In the genomic region with DNA sequence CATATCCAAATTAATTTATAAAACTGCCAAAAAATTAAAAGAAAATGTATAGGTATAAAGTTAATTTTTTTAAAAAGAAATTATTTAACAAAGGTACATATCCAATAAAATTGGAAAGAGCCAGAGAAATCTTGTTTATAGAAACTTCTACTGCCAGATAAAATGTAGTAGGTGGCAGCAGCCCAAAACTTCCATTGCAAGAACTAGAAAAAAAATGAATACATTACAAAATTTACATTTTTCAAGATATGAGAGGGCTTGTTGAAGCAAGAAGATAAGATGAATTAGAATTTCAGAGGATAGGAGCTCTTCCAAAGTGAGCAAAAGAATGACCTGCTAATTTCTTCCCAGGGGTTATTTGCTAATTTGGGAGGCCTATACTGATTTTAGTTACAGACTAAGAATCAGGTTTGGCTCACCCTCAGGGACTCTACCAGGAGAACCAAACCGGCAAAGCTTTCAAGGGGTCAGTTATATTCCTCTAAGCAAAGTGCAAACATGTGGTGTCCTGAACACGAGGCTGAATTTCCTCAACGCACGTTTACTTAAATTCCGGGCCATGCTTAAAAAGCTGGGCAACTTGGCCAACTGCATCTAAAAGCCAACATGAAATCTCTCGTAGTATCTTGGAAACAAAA, we compare ENCODE assay signal across 28 cellular contexts.
"Had no signal": no experiment of that assay in that cellular context is flagged by ENCODE, and none has a peak within 500 bp of the region (broad histone marks: within the 10 kb centered on the region; RNA-seq: fewer than 3 reads in every experiment).

No MANE protein-coding gene starts in this region.

- ATAC-seq: activated CD8-positive, alpha-beta T cell treated with anti-CD3 and anti-CD28 coated beads for 36 hours; activated naive CD8-positive, alpha-beta T cell treated with anti-CD3 and anti-CD28 coated beads, Interleukin-2, amount 50 U/mL, for 24 hours; activated T-cell treated with anti-CD3 and anti-CD28 coated beads, Interleukin-2, amount 50 U/mL, for 4 hours; activated T-helper 17 cell treated with anti-CD3 and anti-CD28 coated beads, Interleukin-2, amount 50 U/mL, for 72 hours; esophagus mucosa; heart left ventricle; left lung; lower lobe of right lung; natural killer cell treated with Interleukin-12 subunit alpha and Interleukin-12 subunit beta and Interleukin-15 and Interleukin-18, amount 100 ng/mL, for 72 hours; stimulated activated memory B cell treated with anti-CD40 and anti-IgM and Interleukin-4, amounts not matched to agents 10 μg/mL and 1 μg/mL and 100 μg/mL, for 72 hours; stimulated activated naive CD8-positive, alpha-beta T cell treated with anti-CD3 and anti-CD28 coated beads, Interleukin-15, amount 100 ng/mL, for 72 hours had no signal

- H3K4me3 ChIP-seq: cardiac muscle cell, heart left ventricle, left lung, lower lobe of right lung, right atrium auricular region, smooth muscle cell, upper lobe of left lung, vagina had no signal

- H3K9me3 ChIP-seq: lower lobe of right lung, vagina had no signal

- H3K4me1 ChIP-seq: left lung, lower lobe of right lung, right atrium auricular region, upper lobe of left lung, vagina had no signal

- H3K27me3 ChIP-seq: cardiac muscle cell, heart left ventricle, left lung, right atrium auricular region, upper lobe of left lung, vagina had no signal

- H3K4me2 ChIP-seq: smooth muscle cell had no signal

- DNase-seq: activated CD4-positive, alpha-beta T cell treated with anti-CD3 and anti-CD28 coated beads, Interleukin-2, amount 50 U/mL, for 1 hour; activated CD8-positive, alpha-beta T cell treated with anti-CD3 and anti-CD28 coated beads for 36 hours; activated naive CD8-positive, alpha-beta T cell treated with anti-CD3 and anti-CD28 coated beads, Interleukin-2, amount 50 U/mL, for 24 hours; activated T-cell treated with anti-CD3 and anti-CD28 coated beads, Interleukin-2, amount 50 U/mL, for 4 hours; anterior cingulate cortex; cerebellar nuclear complex; heart left ventricle; hypothalamus; immature natural killer cell; kidney glomerular epithelial cell; left lung; lower lobe of right lung; mesenchymal stem cell; stimulated activated CD4-positive, alpha-beta T cell treated with anti-CD3 and anti-CD28 coated beads, Interleukin-1b, Interleukin-23, amount 100 ng/mL, for 48 hours; stimulated activated CD4-positive, alpha-beta T cell treated with anti-CD3 and anti-CD28 coated beads, Interleukin-4, amount 100 ng/mL, for 4 hours; stimulated activated CD8-positive, alpha-beta memory T cell treated with anti-CD3 and anti-CD28 coated beads, Interleukin-4, amount 100 ng/mL, for 48 hours; stimulated activated naive CD8-positive, alpha-beta T cell treated with anti-CD3 and anti-CD28 coated beads, Interleukin-15, amount 100 ng/mL, for 72 hours; substantia nigra; T-helper 2 cell; upper lobe of left lung had no signal

- H3K27ac ChIP-seq: cardiac muscle cell, heart left ventricle, left lung, lower lobe of right lung, right atrium auricular region, upper lobe of left lung, vagina had no signal

- H3K36me3 ChIP-seq: cardiac muscle cell, left lung, lower lobe of right lung, right atrium auricular region had no signal
